1 cellular context compared by ENCODE assay signal in the genomic region with DNA sequence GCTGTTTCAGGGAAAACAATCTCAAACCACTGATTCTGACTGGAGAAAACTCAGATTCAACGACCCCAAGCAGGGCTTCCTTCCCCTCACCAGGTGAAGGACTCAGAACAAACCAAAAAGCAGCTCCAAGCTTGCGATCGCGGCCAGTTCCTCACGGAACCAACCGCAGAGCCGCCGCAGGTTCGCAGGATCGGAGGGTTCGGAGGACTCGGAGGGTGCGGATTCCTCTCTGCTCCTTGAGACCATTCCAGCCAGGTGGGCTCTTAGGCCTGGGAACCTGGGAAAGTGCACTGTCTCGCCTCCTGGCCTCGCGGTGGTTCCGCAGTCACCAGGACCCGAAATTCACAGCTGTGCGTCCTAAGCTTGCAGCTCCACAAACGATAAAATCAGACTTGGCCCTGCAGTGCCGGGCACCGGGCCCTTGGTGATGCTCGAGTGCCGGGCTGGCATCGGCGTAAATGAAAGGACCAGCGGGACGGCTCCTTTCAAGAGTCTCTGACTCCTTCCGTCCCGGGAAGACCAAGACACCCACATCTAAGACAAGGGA.
TF ChIP-seq lines count a peak whose summit lies in the region.

No MANE protein-coding gene starts in this region.

TF ChIP-seq in K562, 482 proteins besides CTCF, POLR2A, EP300 and RAD21 (continued from another document and continues in another):
- TF ChIP-seq, protein P1, sequence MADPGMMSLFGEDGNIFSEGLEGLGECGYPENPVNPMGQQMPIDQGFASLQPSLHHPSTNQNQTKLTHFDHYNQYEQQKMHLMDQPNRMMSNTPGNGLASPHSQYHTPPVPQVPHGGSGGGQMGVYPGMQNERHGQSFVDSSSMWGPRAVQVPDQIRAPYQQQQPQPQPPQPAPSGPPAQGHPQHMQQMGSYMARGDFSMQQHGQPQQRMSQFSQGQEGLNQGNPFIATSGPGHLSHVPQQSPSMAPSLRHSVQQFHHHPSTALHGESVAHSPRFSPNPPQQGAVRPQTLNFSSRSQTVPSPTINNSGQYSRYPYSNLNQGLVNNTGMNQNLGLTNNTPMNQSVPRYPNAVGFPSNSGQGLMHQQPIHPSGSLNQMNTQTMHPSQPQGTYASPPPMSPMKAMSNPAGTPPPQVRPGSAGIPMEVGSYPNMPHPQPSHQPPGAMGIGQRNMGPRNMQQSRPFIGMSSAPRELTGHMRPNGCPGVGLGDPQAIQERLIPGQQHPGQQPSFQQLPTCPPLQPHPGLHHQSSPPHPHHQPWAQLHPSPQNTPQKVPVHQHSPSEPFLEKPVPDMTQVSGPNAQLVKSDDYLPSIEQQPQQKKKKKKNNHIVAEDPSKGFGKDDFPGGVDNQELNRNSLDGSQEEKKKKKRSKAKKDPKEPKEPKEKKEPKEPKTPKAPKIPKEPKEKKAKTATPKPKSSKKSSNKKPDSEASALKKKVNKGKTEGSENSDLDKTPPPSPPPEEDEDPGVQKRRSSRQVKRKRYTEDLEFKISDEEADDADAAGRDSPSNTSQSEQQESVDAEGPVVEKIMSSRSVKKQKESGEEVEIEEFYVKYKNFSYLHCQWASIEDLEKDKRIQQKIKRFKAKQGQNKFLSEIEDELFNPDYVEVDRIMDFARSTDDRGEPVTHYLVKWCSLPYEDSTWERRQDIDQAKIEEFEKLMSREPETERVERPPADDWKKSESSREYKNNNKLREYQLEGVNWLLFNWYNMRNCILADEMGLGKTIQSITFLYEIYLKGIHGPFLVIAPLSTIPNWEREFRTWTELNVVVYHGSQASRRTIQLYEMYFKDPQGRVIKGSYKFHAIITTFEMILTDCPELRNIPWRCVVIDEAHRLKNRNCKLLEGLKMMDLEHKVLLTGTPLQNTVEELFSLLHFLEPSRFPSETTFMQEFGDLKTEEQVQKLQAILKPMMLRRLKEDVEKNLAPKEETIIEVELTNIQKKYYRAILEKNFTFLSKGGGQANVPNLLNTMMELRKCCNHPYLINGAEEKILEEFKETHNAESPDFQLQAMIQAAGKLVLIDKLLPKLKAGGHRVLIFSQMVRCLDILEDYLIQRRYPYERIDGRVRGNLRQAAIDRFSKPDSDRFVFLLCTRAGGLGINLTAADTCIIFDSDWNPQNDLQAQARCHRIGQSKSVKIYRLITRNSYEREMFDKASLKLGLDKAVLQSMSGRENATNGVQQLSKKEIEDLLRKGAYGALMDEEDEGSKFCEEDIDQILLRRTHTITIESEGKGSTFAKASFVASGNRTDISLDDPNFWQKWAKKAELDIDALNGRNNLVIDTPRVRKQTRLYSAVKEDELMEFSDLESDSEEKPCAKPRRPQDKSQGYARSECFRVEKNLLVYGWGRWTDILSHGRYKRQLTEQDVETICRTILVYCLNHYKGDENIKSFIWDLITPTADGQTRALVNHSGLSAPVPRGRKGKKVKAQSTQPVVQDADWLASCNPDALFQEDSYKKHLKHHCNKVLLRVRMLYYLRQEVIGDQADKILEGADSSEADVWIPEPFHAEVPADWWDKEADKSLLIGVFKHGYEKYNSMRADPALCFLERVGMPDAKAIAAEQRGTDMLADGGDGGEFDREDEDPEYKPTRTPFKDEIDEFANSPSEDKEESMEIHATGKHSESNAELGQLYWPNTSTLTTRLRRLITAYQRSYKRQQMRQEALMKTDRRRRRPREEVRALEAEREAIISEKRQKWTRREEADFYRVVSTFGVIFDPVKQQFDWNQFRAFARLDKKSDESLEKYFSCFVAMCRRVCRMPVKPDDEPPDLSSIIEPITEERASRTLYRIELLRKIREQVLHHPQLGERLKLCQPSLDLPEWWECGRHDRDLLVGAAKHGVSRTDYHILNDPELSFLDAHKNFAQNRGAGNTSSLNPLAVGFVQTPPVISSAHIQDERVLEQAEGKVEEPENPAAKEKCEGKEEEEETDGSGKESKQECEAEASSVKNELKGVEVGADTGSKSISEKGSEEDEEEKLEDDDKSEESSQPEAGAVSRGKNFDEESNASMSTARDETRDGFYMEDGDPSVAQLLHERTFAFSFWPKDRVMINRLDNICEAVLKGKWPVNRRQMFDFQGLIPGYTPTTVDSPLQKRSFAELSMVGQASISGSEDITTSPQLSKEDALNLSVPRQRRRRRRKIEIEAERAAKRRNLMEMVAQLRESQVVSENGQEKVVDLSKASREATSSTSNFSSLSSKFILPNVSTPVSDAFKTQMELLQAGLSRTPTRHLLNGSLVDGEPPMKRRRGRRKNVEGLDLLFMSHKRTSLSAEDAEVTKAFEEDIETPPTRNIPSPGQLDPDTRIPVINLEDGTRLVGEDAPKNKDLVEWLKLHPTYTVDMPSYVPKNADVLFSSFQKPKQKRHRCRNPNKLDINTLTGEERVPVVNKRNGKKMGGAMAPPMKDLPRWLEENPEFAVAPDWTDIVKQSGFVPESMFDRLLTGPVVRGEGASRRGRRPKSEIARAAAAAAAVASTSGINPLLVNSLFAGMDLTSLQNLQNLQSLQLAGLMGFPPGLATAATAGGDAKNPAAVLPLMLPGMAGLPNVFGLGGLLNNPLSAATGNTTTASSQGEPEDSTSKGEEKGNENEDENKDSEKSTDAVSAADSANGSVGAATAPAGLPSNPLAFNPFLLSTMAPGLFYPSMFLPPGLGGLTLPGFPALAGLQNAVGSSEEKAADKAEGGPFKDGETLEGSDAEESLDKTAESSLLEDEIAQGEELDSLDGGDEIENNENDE (IDR thresholded peaks at IDR 0.05; ENCODE audit: low read depth, low read length): no peak
- TF ChIP-seq ZC3H8 (IDR thresholded peaks at IDR 0.05): no peak
- TF ChIP-seq E2F3 (CRISPR knock-in tag; IDR thresholded peaks at IDR 0.05): no peak
- no peak for TF ChIP-seq ETV6 (IDR thresholded peaks at IDR 0.05; ENCODE audit: borderline replicate concordance in 1 of 2, low read depth in 2 of 2, low read length in 1 of 2)
- no peak for TF ChIP-seq ETV6 (CRISPR knock-in tag; IDR thresholded peaks at IDR 0.05; ENCODE audit: borderline replicate concordance)
- TF ChIP-seq ZNF217 (CRISPR knock-in tag; IDR thresholded peaks at IDR 0.05): no peak
- no peak for TF ChIP-seq ZNF444 (CRISPR knock-in tag; IDR thresholded peaks at IDR 0.05)
- no peak for TF ChIP-seq KDM2B (CRISPR knock-in tag; IDR thresholded peaks at IDR 0.05)
- TF ChIP-seq, protein P2, sequence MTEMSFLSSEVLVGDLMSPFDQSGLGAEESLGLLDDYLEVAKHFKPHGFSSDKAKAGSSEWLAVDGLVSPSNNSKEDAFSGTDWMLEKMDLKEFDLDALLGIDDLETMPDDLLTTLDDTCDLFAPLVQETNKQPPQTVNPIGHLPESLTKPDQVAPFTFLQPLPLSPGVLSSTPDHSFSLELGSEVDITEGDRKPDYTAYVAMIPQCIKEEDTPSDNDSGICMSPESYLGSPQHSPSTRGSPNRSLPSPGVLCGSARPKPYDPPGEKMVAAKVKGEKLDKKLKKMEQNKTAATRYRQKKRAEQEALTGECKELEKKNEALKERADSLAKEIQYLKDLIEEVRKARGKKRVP (CRISPR knock-in tag; IDR thresholded peaks at IDR 0.05): no peak
- TF ChIP-seq, protein P3, sequence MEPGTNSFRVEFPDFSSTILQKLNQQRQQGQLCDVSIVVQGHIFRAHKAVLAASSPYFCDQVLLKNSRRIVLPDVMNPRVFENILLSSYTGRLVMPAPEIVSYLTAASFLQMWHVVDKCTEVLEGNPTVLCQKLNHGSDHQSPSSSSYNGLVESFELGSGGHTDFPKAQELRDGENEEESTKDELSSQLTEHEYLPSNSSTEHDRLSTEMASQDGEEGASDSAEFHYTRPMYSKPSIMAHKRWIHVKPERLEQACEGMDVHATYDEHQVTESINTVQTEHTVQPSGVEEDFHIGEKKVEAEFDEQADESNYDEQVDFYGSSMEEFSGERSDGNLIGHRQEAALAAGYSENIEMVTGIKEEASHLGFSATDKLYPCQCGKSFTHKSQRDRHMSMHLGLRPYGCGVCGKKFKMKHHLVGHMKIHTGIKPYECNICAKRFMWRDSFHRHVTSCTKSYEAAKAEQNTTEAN (CRISPR knock-in tag; IDR thresholded peaks at IDR 0.05): no peak
- no peak for TF ChIP-seq CHD4 (IDR thresholded peaks at IDR 0.05; ENCODE audit: insufficient read depth, insufficient replicate concordance, low read depth, low read length, poor library complexity, severe bottlenecking)
- TF ChIP-seq, protein P4, sequence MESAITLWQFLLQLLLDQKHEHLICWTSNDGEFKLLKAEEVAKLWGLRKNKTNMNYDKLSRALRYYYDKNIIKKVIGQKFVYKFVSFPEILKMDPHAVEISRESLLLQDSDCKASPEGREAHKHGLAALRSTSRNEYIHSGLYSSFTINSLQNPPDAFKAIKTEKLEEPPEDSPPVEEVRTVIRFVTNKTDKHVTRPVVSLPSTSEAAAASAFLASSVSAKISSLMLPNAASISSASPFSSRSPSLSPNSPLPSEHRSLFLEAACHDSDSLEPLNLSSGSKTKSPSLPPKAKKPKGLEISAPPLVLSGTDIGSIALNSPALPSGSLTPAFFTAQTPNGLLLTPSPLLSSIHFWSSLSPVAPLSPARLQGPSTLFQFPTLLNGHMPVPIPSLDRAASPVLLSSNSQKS (CRISPR knock-in tag; IDR thresholded peaks at IDR 0.05): no peak
- TF ChIP-seq, protein P5, sequence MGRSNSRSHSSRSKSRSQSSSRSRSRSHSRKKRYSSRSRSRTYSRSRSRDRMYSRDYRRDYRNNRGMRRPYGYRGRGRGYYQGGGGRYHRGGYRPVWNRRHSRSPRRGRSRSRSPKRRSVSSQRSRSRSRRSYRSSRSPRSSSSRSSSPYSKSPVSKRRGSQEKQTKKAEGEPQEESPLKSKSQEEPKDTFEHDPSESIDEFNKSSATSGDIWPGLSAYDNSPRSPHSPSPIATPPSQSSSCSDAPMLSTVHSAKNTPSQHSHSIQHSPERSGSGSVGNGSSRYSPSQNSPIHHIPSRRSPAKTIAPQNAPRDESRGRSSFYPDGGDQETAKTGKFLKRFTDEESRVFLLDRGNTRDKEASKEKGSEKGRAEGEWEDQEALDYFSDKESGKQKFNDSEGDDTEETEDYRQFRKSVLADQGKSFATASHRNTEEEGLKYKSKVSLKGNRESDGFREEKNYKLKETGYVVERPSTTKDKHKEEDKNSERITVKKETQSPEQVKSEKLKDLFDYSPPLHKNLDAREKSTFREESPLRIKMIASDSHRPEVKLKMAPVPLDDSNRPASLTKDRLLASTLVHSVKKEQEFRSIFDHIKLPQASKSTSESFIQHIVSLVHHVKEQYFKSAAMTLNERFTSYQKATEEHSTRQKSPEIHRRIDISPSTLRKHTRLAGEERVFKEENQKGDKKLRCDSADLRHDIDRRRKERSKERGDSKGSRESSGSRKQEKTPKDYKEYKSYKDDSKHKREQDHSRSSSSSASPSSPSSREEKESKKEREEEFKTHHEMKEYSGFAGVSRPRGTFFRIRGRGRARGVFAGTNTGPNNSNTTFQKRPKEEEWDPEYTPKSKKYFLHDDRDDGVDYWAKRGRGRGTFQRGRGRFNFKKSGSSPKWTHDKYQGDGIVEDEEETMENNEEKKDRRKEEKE (IDR thresholded peaks at IDR 0.05; ENCODE audit: borderline replicate concordance in 1 of 2, control insufficient read depth in 1 of 2, low read depth in 2 of 2, low read length in 1 of 2): no peak
- TF ChIP-seq RBFOX2 (IDR thresholded peaks at IDR 0.05; ENCODE audit: low read depth, low read length): peak; percentile 58
- no peak for TF ChIP-seq C11orf30 (IDR thresholded peaks at IDR 0.05; ENCODE audit: low read depth)
- peak; percentile 45; the same call in 1 of the 2 replicates for TF ChIP-seq PHF8 (IDR thresholded peaks at IDR 0.05; ENCODE audit: borderline replicate concordance, low read length)
- TF ChIP-seq, protein P6, sequence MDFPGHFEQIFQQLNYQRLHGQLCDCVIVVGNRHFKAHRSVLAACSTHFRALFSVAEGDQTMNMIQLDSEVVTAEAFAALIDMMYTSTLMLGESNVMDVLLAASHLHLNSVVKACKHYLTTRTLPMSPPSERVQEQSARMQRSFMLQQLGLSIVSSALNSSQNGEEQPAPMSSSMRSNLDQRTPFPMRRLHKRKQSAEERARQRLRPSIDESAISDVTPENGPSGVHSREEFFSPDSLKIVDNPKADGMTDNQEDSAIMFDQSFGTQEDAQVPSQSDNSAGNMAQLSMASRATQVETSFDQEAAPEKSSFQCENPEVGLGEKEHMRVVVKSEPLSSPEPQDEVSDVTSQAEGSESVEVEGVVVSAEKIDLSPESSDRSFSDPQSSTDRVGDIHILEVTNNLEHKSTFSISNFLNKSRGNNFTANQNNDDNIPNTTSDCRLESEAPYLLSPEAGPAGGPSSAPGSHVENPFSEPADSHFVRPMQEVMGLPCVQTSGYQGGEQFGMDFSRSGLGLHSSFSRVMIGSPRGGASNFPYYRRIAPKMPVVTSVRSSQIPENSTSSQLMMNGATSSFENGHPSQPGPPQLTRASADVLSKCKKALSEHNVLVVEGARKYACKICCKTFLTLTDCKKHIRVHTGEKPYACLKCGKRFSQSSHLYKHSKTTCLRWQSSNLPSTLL (IDR thresholded peaks at IDR 0.05): no peak
- TF ChIP-seq, protein P7, sequence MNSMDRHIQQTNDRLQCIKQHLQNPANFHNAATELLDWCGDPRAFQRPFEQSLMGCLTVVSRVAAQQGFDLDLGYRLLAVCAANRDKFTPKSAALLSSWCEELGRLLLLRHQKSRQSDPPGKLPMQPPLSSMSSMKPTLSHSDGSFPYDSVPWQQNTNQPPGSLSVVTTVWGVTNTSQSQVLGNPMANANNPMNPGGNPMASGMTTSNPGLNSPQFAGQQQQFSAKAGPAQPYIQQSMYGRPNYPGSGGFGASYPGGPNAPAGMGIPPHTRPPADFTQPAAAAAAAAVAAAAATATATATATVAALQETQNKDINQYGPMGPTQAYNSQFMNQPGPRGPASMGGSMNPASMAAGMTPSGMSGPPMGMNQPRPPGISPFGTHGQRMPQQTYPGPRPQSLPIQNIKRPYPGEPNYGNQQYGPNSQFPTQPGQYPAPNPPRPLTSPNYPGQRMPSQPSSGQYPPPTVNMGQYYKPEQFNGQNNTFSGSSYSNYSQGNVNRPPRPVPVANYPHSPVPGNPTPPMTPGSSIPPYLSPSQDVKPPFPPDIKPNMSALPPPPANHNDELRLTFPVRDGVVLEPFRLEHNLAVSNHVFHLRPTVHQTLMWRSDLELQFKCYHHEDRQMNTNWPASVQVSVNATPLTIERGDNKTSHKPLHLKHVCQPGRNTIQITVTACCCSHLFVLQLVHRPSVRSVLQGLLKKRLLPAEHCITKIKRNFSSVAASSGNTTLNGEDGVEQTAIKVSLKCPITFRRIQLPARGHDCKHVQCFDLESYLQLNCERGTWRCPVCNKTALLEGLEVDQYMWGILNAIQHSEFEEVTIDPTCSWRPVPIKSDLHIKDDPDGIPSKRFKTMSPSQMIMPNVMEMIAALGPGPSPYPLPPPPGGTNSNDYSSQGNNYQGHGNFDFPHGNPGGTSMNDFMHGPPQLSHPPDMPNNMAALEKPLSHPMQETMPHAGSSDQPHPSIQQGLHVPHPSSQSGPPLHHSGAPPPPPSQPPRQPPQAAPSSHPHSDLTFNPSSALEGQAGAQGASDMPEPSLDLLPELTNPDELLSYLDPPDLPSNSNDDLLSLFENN (IDR thresholded peaks at IDR 0.05; ENCODE audit: low read depth in 2 of 2, low read length in 2 of 2): no peak
- TF ChIP-seq, protein P8, sequence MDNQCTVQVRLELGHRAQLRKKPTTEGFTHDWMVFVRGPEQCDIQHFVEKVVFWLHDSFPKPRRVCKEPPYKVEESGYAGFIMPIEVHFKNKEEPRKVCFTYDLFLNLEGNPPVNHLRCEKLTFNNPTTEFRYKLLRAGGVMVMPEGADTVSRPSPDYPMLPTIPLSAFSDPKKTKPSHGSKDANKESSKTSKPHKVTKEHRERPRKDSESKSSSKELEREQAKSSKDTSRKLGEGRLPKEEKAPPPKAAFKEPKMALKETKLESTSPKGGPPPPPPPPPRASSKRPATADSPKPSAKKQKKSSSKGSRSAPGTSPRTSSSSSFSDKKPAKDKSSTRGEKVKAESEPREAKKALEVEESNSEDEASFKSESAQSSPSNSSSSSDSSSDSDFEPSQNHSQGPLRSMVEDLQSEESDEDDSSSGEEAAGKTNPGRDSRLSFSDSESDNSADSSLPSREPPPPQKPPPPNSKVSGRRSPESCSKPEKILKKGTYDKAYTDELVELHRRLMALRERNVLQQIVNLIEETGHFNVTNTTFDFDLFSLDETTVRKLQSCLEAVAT (IDR thresholded peaks at IDR 0.05): 0 out of 4 replicates have a peak, but pooled peaks of 1 of the 2 experiments have one; percentile 15
- TF ChIP-seq THRAP3 (IDR thresholded peaks at IDR 0.05; ENCODE audit: borderline replicate concordance): no peak
- no peak for TF ChIP-seq PRPF4 (IDR thresholded peaks at IDR 0.05; ENCODE audit: insufficient read depth, low read depth, low read length, poor library complexity, severe bottlenecking)
- TF ChIP-seq RBM22 (IDR thresholded peaks at IDR 0.05; ENCODE audit: low read depth, low read length, poor library complexity, severe bottlenecking): no peak
- TF ChIP-seq JUN (IDR thresholded peaks at IDR 0.05; ENCODE audit: borderline replicate concordance, low read depth, low read length): no peak
- no peak for TF ChIP-seq JUN (CRISPR knock-in tag; IDR thresholded peaks at IDR 0.05; ENCODE audit: borderline replicate concordance)
